20 cellular contexts compared by ENCODE assay signal in genomic region chr10:130809761-130810515, GRCh38.
DNase-seq lines count a peak whose midpoint lies in the region; ATAC-seq lines count a peak whose summit lies in the region.
"Had no signal": no experiment of that assay in that cellular context is flagged by ENCODE, and none has a peak within 500 bp of the region (broad histone marks: within the 10 kb centered on the region; RNA-seq: fewer than 3 reads in every experiment).

No MANE protein-coding gene starts in this region.

- no peak overlapping the region for H3K27ac Mint-ChIP-seq in activated CD8-positive, alpha-beta memory T cell treated with anti-CD3 and anti-CD28 coated beads, Interleukin-2, amount 10 ng/mL, durations not matched to agents 7 days and 5 days
- no peak overlapping the region for H3K27ac Mint-ChIP-seq in stimulated activated effector memory CD8-positive, alpha-beta T cell treated with anti-CD3 and anti-CD28 coated beads, Interleukin-12 subunit alpha, Interleukin-12 subunit beta, amount 100 ng/mL, for 72 hours
- H3K27ac Mint-ChIP-seq: CD8-positive, alpha-beta memory T cell had no signal

- no peak overlapping the region for H3K4me3 Mint-ChIP-seq in activated CD8-positive, alpha-beta memory T cell treated with anti-CD3 and anti-CD28 coated beads, Interleukin-2, amount 10 ng/mL, durations not matched to agents 7 days and 5 days
- no peak overlapping the region for H3K4me3 Mint-ChIP-seq in stimulated activated effector memory CD8-positive, alpha-beta T cell treated with anti-CD3 and anti-CD28 coated beads, Interleukin-12 subunit alpha, Interleukin-12 subunit beta, amount 100 ng/mL, for 72 hours
- H3K4me3 Mint-ChIP-seq: CD8-positive, alpha-beta memory T cell had no signal

- H3K27me3 ChIP-seq in MG63 = no peaks in the 10 kb centered on the region
- H3K27me3 ChIP-seq: BLaER1 treated with 17β-estradiol and CSF1 and Interleukin-3, amounts not matched to agents 10 nM and 100 nM had no signal

- H3K9me3 Mint-ChIP-seq in activated CD8-positive, alpha-beta memory T cell treated with anti-CD3 and anti-CD28 coated beads, Interleukin-2, amount 10 ng/mL, durations not matched to agents 7 days and 5 days (ENCODE audit: low read depth) = peaks cover 3% of the 10 kb centered on the region
- no peaks in the 10 kb centered on the region for H3K9me3 Mint-ChIP-seq in stimulated activated effector memory CD8-positive, alpha-beta T cell treated with anti-CD3 and anti-CD28 coated beads, Interleukin-12 subunit alpha, Interleukin-12 subunit beta, amount 100 ng/mL, for 72 hours

- no peak for ATAC-seq in activated CD8-positive, alpha-beta memory T cell treated with anti-CD3 and anti-CD28 coated beads, Interleukin-2, amount 10 ng/mL, durations not matched to agents 7 days and 5 days
- peak; percentile 17 for ATAC-seq in stimulated activated effector memory CD8-positive, alpha-beta T cell treated with anti-CD3 and anti-CD28 coated beads, Interleukin-12 subunit alpha, Interleukin-12 subunit beta, amount 100 ng/mL, for 72 hours
- no peak for ATAC-seq in GM21381 (IDR thresholded peaks at IDR 0.05; ENCODE audit: unreplicated experiment)
- ATAC-seq: GM12878 had no signal

- H3K9me3 ChIP-seq in MG63 = no peaks in the 10 kb centered on the region

- peak; percentile 21 for DNase-seq in activated CD8-positive, alpha-beta memory T cell treated with anti-CD3 and anti-CD28 coated beads, Interleukin-2, amount 10 ng/mL, durations not matched to agents 7 days and 5 days
- no peak for DNase-seq in activated CD8-positive, alpha-beta memory T cell treated with anti-CD3 and anti-CD28 coated beads, Interleukin-2, amount 50 U/mL, for 4 hours
- peak; percentile 15 for DNase-seq in MG63
- peak in 38 of 42 donors; percentile 24 to 82 (median 54) for DNase-seq in head of caudate nucleus
- DNase-seq in stimulated activated effector memory CD8-positive, alpha-beta T cell treated with anti-CD3 and anti-CD28 coated beads, Interleukin-12 subunit alpha, Interleukin-12 subunit beta, amount 100 ng/mL, for 72 hours (ENCODE audit: low spot score in 2 of 2) = no peak
- no peak for DNase-seq in activated T-cell treated with anti-CD3 and anti-CD28 coated beads for 4 hours
- no peak for DNase-seq in NCI-H774 (lab: John Stamatoyannopoulos, UW)
- DNase-seq: CD8-positive, alpha-beta memory T cell; DMS79 treated with DMSO at 0.1 percent for 48 hours; GM23248; MM.1S; NCI-H1105; NCI-H187; NCI-H345; NCI-H526; NK-92 treated with Interleukin-12 subunit alpha and Interleukin-12 subunit beta, amount 100 ng/mL, for 24 hours; SHP77 treated with DMSO at 0.1 percent for 48 hours had no signal

- no peaks in the 10 kb centered on the region for H3K36me3 Mint-ChIP-seq in activated CD8-positive, alpha-beta memory T cell treated with anti-CD3 and anti-CD28 coated beads, Interleukin-2, amount 10 ng/mL, durations not matched to agents 7 days and 5 days
- H3K36me3 Mint-ChIP-seq in stimulated activated effector memory CD8-positive, alpha-beta T cell treated with anti-CD3 and anti-CD28 coated beads, Interleukin-12 subunit alpha, Interleukin-12 subunit beta, amount 100 ng/mL, for 72 hours = no peaks in the 10 kb centered on the region
- H3K36me3 Mint-ChIP-seq: CD8-positive, alpha-beta memory T cell had no signal

- H3K4me3 ChIP-seq in MG63 = no peak overlapping the region
- H3K4me3 ChIP-seq: BLaER1 treated with 17β-estradiol and CSF1 and Interleukin-3, amounts not matched to agents 10 nM and 100 nM; GM12878; GM23248 had no signal

- H3K36me3 ChIP-seq in MG63 = no peaks in the 10 kb centered on the region
- H3K36me3 ChIP-seq: BLaER1 treated with 17β-estradiol and CSF1 and Interleukin-3, amounts not matched to agents 10 nM and 100 nM had no signal

- intact Hi-C loops in head of caudate nucleus (cut with DNase I) = no loop called here

- CTCF ChIA-PET in activated CD8-positive, alpha-beta memory T cell treated with anti-CD3 and anti-CD28 coated beads, Interleukin-2, amount 10 ng/mL, durations not matched to agents 7 days and 5 days (lab: Charles Lee) = no interaction called here

- no peaks in the 10 kb centered on the region for H3K27me3 Mint-ChIP-seq in activated CD8-positive, alpha-beta memory T cell treated with anti-CD3 and anti-CD28 coated beads, Interleukin-2, amount 10 ng/mL, durations not matched to agents 7 days and 5 days

- H3K4me1 Mint-ChIP-seq in activated CD8-positive, alpha-beta memory T cell treated with anti-CD3 and anti-CD28 coated beads, Interleukin-2, amount 10 ng/mL, durations not matched to agents 7 days and 5 days = no peaks in the 10 kb centered on the region
- H3K4me1 Mint-ChIP-seq in stimulated activated effector memory CD8-positive, alpha-beta T cell treated with anti-CD3 and anti-CD28 coated beads, Interleukin-12 subunit alpha, Interleukin-12 subunit beta, amount 100 ng/mL, for 72 hours = no peaks in the 10 kb centered on the region
- H3K4me1 Mint-ChIP-seq: CD8-positive, alpha-beta memory T cell had no signal

Comparison
In these comparisons a context has a peak if more than half of its experiments do, and no peak if none do; other contexts are left out.
1. DNase-seq: peak in activated CD8-positive, alpha-beta memory T cell treated with anti-CD3 and anti-CD28 coated beads, Interleukin-2, amount 10 ng/mL, durations not matched to agents 7 days and 5 days (single experiment), MG63 (single experiment) and head of caudate nucleus (38 of 42); none in activated CD8-positive, alpha-beta memory T cell treated with anti-CD3 and anti-CD28 coated beads, Interleukin-2, amount 50 U/mL, for 4 hours (single experiment), stimulated activated effector memory CD8-positive, alpha-beta T cell treated with anti-CD3 and anti-CD28 coated beads, Interleukin-12 subunit alpha, Interleukin-12 subunit beta, amount 100 ng/mL, for 72 hours (0 of 2), activated T-cell treated with anti-CD3 and anti-CD28 coated beads for 4 hours (single experiment) and NCI-H774 (single experiment).